15 cellular contexts compared by ENCODE assay signal in genomic region chr13:93922063-93922462, GRCh38.
A peak's percentile ranks its signal among the peaks of the same experiment; 100 is the strongest.
DNase-seq lines count a peak whose midpoint lies in the region; ATAC-seq and TF ChIP-seq lines count a peak whose summit lies in the region.
"Had no signal": no experiment of that assay in that cellular context is flagged by ENCODE, and none has a peak within 500 bp of the region (broad histone marks: within the 10 kb centered on the region; RNA-seq: fewer than 3 reads in every experiment).

No MANE protein-coding gene starts in this region.

- no peak overlapping the region for H3K23ac ChIP-seq in IMR-90 (ENCODE audit: low read depth, low read length)
- no peak overlapping the region for H3K23ac ChIP-seq in mesendoderm (ENCODE audit: low read length)

- 0 out of 2 replicates have a peak, but pooled peaks cover 2% of the 10 kb centered on the region for H3K4me1 ChIP-seq in IMR-90 (ENCODE audit: control insufficient read depth, insufficient read depth, low read length)
- H3K4me1 ChIP-seq in mesendoderm (ENCODE audit: control insufficient read depth, low read depth, low read length), result no peaks in the 10 kb centered on the region
- no peaks in the 10 kb centered on the region for H3K4me1 ChIP-seq in effector memory CD4-positive, alpha-beta T cell (ENCODE audit: control insufficient read depth, insufficient read depth, low read length, poor library complexity, severe bottlenecking)

- H2BK5ac ChIP-seq in IMR-90 (ENCODE audit: low read depth, low read length, poor library complexity, severe bottlenecking) (no peak overlapping the region), mesendoderm (ENCODE audit: low read length) (no peak overlapping the region)

- H2BK120ac ChIP-seq in IMR-90 (ENCODE audit: low read depth, low read length) (no peak overlapping the region), mesendoderm (ENCODE audit: low read depth, low read length) (no peak overlapping the region)

- intact Hi-C loops in IMR-90 (cut with micrococcal nuclease), result no loop called here

- H3K56ac ChIP-seq in IMR-90 (ENCODE audit: extremely low read depth, insufficient read depth, low read length) (no peak overlapping the region), mesendoderm (ENCODE audit: low read length) (no peak overlapping the region)

- TF ChIP-seq POLR2A in IMR-90 (IDR thresholded peaks at IDR 0.05; ENCODE audit: low read depth, low read length), result no peak

- no peaks in the 10 kb centered on the region for H4K20me1 ChIP-seq in IMR-90 (ENCODE audit: insufficient read depth, low read length)
- H4K20me1 ChIP-seq: BLaER1 treated with 17β-estradiol and CSF1 and Interleukin-3, amounts not matched to agents 10 nM and 100 nM had no signal

- H3K14ac ChIP-seq in IMR-90 (replicated peaks; ENCODE audit: low read depth, low read length), result no peak overlapping the region

- no peak overlapping the region for H2AK5ac ChIP-seq in IMR-90 (ENCODE audit: low read depth, low read length)
- no peak overlapping the region for H2AK5ac ChIP-seq in mesendoderm (ENCODE audit: low read length)

- H3K27ac ChIP-seq in IMR-90 (ENCODE audit: insufficient read depth, low read length) (no peak overlapping the region), WERI-Rb-1 (no peak overlapping the region), mesendoderm (ENCODE audit: low read depth, low read length) (no peak overlapping the region)
- H3K27ac ChIP-seq in effector memory CD4-positive, alpha-beta T cell (ENCODE audit: insufficient read depth, low read length, poor library complexity, severe bottlenecking), result no peak overlapping the region
- H3K27ac ChIP-seq: BLaER1 treated with 17β-estradiol and CSF1 and Interleukin-3, amounts not matched to agents 10 nM and 100 nM; PC-9; RWPE1 had no signal

- 0 out of 2 replicates have a peak, but pooled peaks cover 4% of the 10 kb centered on the region for H3K9me1 ChIP-seq in IMR-90 (ENCODE audit: insufficient read depth, low read length)

- no peaks in the 10 kb centered on the region for H3K79me1 ChIP-seq in IMR-90 (ENCODE audit: low read depth in 1 of 2, low read length in 2 of 2)
- no peaks in the 10 kb centered on the region for H3K79me1 ChIP-seq in mesendoderm (ENCODE audit: low read length)

- H3K4ac ChIP-seq in IMR-90 (ENCODE audit: low read depth, low read length), result no peak overlapping the region
- H3K4ac ChIP-seq in mesendoderm (ENCODE audit: low read depth, low read length), result no peak overlapping the region

- no peak overlapping the region for H2BK15ac ChIP-seq in IMR-90 (ENCODE audit: low read depth, low read length)
- H2BK15ac ChIP-seq in mesendoderm (replicated peaks; ENCODE audit: low read depth), result no peak overlapping the region

- TF ChIP-seq RAD21 in IMR-90 (IDR thresholded peaks at IDR 0.05; ENCODE audit: low read length), result 0 out of 2 replicates have a peak, but pooled peaks have one; percentile 3

- no peak overlapping the region for H3K18ac ChIP-seq in IMR-90 (ENCODE audit: low read depth, low read length)
- no peak overlapping the region for H3K18ac ChIP-seq in mesendoderm (ENCODE audit: low read length)

- H2AK9ac ChIP-seq in IMR-90 (replicated peaks; ENCODE audit: low read depth, low read length, poor library complexity), result no peak overlapping the region

- H3K27me3 ChIP-seq in IMR-90 (ENCODE audit: control insufficient read depth, insufficient read depth, low read length), result no peaks in the 10 kb centered on the region
- no peaks in the 10 kb centered on the region for H3K27me3 ChIP-seq in WERI-Rb-1 (ENCODE audit: insufficient read depth, low read depth, severe bottlenecking)
- H3K27me3 ChIP-seq in mesendoderm (ENCODE audit: insufficient read depth, low read length, poor library complexity), result no peaks in the 10 kb centered on the region
- H3K27me3 ChIP-seq in effector memory CD4-positive, alpha-beta T cell (replicated peaks; ENCODE audit: control insufficient read depth, insufficient read depth, low read length, poor library complexity, severe bottlenecking), result peaks cover 5% of the 10 kb centered on the region
- H3K27me3 ChIP-seq: BLaER1 treated with 17β-estradiol and CSF1 and Interleukin-3, amounts not matched to agents 10 nM and 100 nM had no signal

- ATAC-seq in IMR-90 (ENCODE audit: low read depth), result no peak
- ATAC-seq: K562 had no signal

- POLR2A ChIA-PET in IMR-90 (lab: Charles Lee; ENCODE audit: unreplicated experiment), result no interaction called here

- no TSS peak for BruUV-seq in IMR-90 (replicated peaks; lab: Mats Ljungman, UMichigan)

- no peak overlapping the region for H2AFZ ChIP-seq in IMR-90 (replicated peaks; ENCODE audit: low read length, poor library complexity)
- H2AFZ ChIP-seq: PC-9 had no signal

- no peak overlapping the region for H3K4me2 ChIP-seq in IMR-90 (ENCODE audit: low read depth, low read length)
- H3K4me2 ChIP-seq in mesendoderm (ENCODE audit: low read length), result no peak overlapping the region
- H3K4me2 ChIP-seq: BLaER1 treated with 17β-estradiol and CSF1 and Interleukin-3, amounts not matched to agents 10 nM and 100 nM; PC-9 had no signal

- H3K9me3 ChIP-seq in IMR-90 (ENCODE audit: control insufficient read depth, insufficient read depth, low read length) (peaks cover 4% of the 10 kb centered on the region; the same call in 1 of the 2 replicates), WERI-Rb-1 (ENCODE audit: severe bottlenecking) (peaks cover 7% of the 10 kb centered on the region)
- H3K9me3 ChIP-seq in effector memory CD4-positive, alpha-beta T cell (ENCODE audit: control insufficient read depth, low read length), result no peaks in the 10 kb centered on the region

- H3K36me3 ChIP-seq in IMR-90 (ENCODE audit: control insufficient read depth, insufficient read depth, low read length) (no peaks in the 10 kb centered on the region), WERI-Rb-1 (peaks cover 2% of the 10 kb centered on the region), mesendoderm (ENCODE audit: control insufficient read depth, insufficient read depth, low read length) (no peaks in the 10 kb centered on the region)
- H3K36me3 ChIP-seq in effector memory CD4-positive, alpha-beta T cell (ENCODE audit: control insufficient read depth, insufficient read depth, low read length), result no peaks in the 10 kb centered on the region
- H3K36me3 ChIP-seq: BLaER1 treated with 17β-estradiol and CSF1 and Interleukin-3, amounts not matched to agents 10 nM and 100 nM had no signal

- H2BK20ac ChIP-seq in IMR-90 (ENCODE audit: low read depth, low read length), result no peak overlapping the region

- in situ Hi-C loops in IMR-90 (cut with MboI; ENCODE audit: low sequenced_read_pairs), result no loop called here

- H3K4me3 ChIP-seq in IMR-90 (ENCODE audit: insufficient read depth, low read depth, low read length) (no peak overlapping the region), WERI-Rb-1 (ENCODE audit: low read depth, low read length) (no peak overlapping the region), mesendoderm (ENCODE audit: low read length) (no peak overlapping the region)
- H3K4me3 ChIP-seq in effector memory CD4-positive, alpha-beta T cell (ENCODE audit: insufficient read depth, low read depth, low read length, poor library complexity, severe bottlenecking), result no peak overlapping the region
- H3K4me3 ChIP-seq: BLaER1 treated with 17β-estradiol and CSF1 and Interleukin-3, amounts not matched to agents 10 nM and 100 nM; K562; PC-9 had no signal

- DNase-seq in NCI-H2171 treated with DMSO at 0.1 percent for 48 hours (lab: John Stamatoyannopoulos, UW) (peak; percentile 18), NCI-H2171 (lab: John Stamatoyannopoulos, UW) (no peak), IMR-90 (no peak), WERI-Rb-1 (no peak), mesendoderm (peak; percentile 8), Kasumi-1 (lab: John Stamatoyannopoulos, UW) (no peak)
- no peak for DNase-seq in effector memory CD4-positive, alpha-beta T cell
- DNase-seq: GOT3, MV-4-11, NCI-H1436, NCI-H1930, PC-9 had no signal

- H3K9ac ChIP-seq in IMR-90 (ENCODE audit: low read depth, low read length) (no peak overlapping the region), mesendoderm (ENCODE audit: low read length) (no peak overlapping the region)
- H3K9ac ChIP-seq: BLaER1 treated with 17β-estradiol and CSF1 and Interleukin-3, amounts not matched to agents 10 nM and 100 nM had no signal

- 100% methylated on average over 1 of the region's 4 CpGs; no CpG with 5 or more reads in 1 of the 2 experiments for WGBS in IMR-90 (ENCODE audit: extremely low coverage in 2 of 2, insufficient read length in 1 of 2), 2 experiments
- 100% methylated on average over 1 of the region's 4 CpGs for WGBS in mesendoderm (ENCODE audit: extremely low coverage, insufficient coverage, low lambda C conversion rate)

- H4K5ac ChIP-seq in IMR-90 (ENCODE audit: low read depth, low read length), result no peak overlapping the region
- no peak overlapping the region for H4K5ac ChIP-seq in mesendoderm (ENCODE audit: low read length)

- no peak overlapping the region for H4K8ac ChIP-seq in IMR-90 (ENCODE audit: low read depth in 2 of 2, low read length in 2 of 2)
- H4K8ac ChIP-seq in mesendoderm (ENCODE audit: low read depth, low read length), result no peak overlapping the region

- TF ChIP-seq CTCF in IMR-90 (conservative IDR thresholded peaks at IDR 0.05; ENCODE audit: low read depth, low read length), result no peak
- TF ChIP-seq CTCF in WERI-Rb-1 (IDR thresholded peaks at IDR 0.05; ENCODE audit: low read depth, low read length), result 0 out of 2 replicates have a peak, but pooled peaks have one; percentile 17

- no peaks in the 10 kb centered on the region for H3K79me2 ChIP-seq in mesendoderm (ENCODE audit: control insufficient read depth, insufficient read depth, low read length)

- no peak overlapping the region for H4K91ac ChIP-seq in IMR-90 (ENCODE audit: insufficient read depth, low read depth, low read length)

- dilution Hi-C loops in IMR-90 (cut with HindIII; ENCODE audit: low sequenced_read_pairs, unreplicated experiment), result no loop called here

- CTCF ChIA-PET in IMR-90 (lab: Yijun Ruan, JAX), result no interaction called here

TF ChIP-seq in IMR-90, 13 proteins besides CTCF, POLR2A, EP300 and RAD21 (continues in another document):
- no peak for TF ChIP-seq RFX5 (IDR thresholded peaks at IDR 0.05; ENCODE audit: low read depth, low read length)
- no peak for TF ChIP-seq MXI1 (IDR thresholded peaks at IDR 0.05; ENCODE audit: borderline replicate concordance, low read depth, low read length)
- no peak for TF ChIP-seq NFE2L2 (IDR thresholded peaks at IDR 0.05; ENCODE audit: low read depth, low read length)
- no peak for TF ChIP-seq MAZ (IDR thresholded peaks at IDR 0.05; ENCODE audit: borderline replicate concordance, low read depth, low read length)
- no peak for TF ChIP-seq MAFK (IDR thresholded peaks at IDR 0.05; ENCODE audit: low read depth, low read length)
- no peak for TF ChIP-seq CHD1 (IDR thresholded peaks at IDR 0.05; ENCODE audit: low read depth, low read length)
- TF ChIP-seq FOS (IDR thresholded peaks at IDR 0.05; ENCODE audit: low read depth, low read length), result no peak
- no peak for TF ChIP-seq BHLHE40 (IDR thresholded peaks at IDR 0.05; ENCODE audit: low read depth, low read length)
- TF ChIP-seq CEBPB (IDR thresholded peaks at IDR 0.05; ENCODE audit: low read depth, low read length), result no peak
- no peak for TF ChIP-seq SMC3 (IDR thresholded peaks at IDR 0.05; ENCODE audit: low read depth, low read length)

Comparison
In these comparisons a context has a peak if more than half of its experiments do, and no peak if none do; other contexts are left out.
1. DNase-seq: peak in NCI-H2171 treated with DMSO at 0.1 percent for 48 hours (single experiment) and mesendoderm (single experiment); none in NCI-H2171 (single experiment), IMR-90 (single experiment), WERI-Rb-1 (single experiment), Kasumi-1 (0 of 2) and effector memory CD4-positive, alpha-beta T cell (0 of 3).